ENCODE assay signal across 9 cellular contexts in the genomic region with DNA sequence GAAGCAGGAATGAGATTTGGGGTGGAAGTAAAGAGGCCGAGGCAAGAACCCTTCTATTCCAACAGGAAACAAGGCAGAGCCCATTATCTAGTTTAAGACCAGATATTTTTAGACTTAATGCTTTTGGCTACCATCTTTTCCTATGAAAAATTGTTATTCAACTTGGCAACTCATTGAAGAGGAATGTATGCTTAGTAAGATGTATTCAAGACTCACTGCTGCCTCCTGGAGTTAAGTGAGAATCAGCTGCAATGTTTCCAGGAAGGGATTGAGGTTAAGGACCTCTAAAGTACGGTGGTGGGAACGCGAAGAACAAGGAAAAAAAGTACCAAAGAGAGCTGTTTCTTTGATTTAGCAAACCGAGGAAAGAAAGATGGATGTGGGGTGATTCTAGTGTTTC.
A peak's percentile ranks its signal among the peaks of the same experiment; 100 is the strongest.
DNase-seq lines count a peak whose midpoint lies in the region; ATAC-seq, FAIRE-seq and TF ChIP-seq lines count a peak whose summit lies in the region.
"Had no signal": no experiment of that assay in that cellular context is flagged by ENCODE, and none has a peak within 500 bp of the region (broad histone marks: within the 10 kb centered on the region; RNA-seq: fewer than 3 reads in every experiment).

No MANE protein-coding gene starts in this region.

- H3K4me2 ChIP-seq in neural progenitor cell, result no peak overlapping the region

- H3K27me3 Mint-ChIP-seq in neural progenitor cell (ENCODE audit: insufficient read depth, low read depth), result no peaks in the 10 kb centered on the region
- H3K27me3 Mint-ChIP-seq: activated B cell treated with CpG ODN at 0.5 μM for 24 hours had no signal

- H3K4me3 Mint-ChIP-seq in neural progenitor cell, result no peak overlapping the region
- H3K4me3 Mint-ChIP-seq: activated B cell treated with CpG ODN at 0.5 μM for 24 hours had no signal

- TF ChIP-seq CTCF in LNCAP (IDR thresholded peaks at IDR 0.05), result peak; percentile 55; the same call in 1 of the 2 replicates
- peak; percentile 44 for TF ChIP-seq CTCF in bronchial epithelial cell (IDR thresholded peaks at IDR 0.05; ENCODE audit: insufficient read depth, low read length, severe bottlenecking)
- TF ChIP-seq CTCF in neural progenitor cell (IDR thresholded peaks at IDR 0.05), result peak; percentile 66
- peak in 1 of 6 experiments; percentile 15 for TF ChIP-seq CTCF in thyroid gland (IDR thresholded peaks at IDR 0.05)

- H3K27ac ChIP-seq in neural progenitor cell (no peak overlapping the region), thyroid gland (no peak overlapping the region)
- H3K27ac ChIP-seq: epithelial cell of prostate had no signal

- H4K20me1 ChIP-seq in neural progenitor cell (ENCODE audit: low read depth), result no peaks in the 10 kb centered on the region

- H3K36me3 ChIP-seq in bronchial epithelial cell (ENCODE audit: control insufficient read depth, insufficient read depth, low read length) (no peaks in the 10 kb centered on the region), neural progenitor cell (no peaks in the 10 kb centered on the region), thyroid gland (no peaks in the 10 kb centered on the region)

- H3K9me3 Mint-ChIP-seq in neural progenitor cell, result no peaks in the 10 kb centered on the region
- H3K9me3 Mint-ChIP-seq: activated B cell treated with CpG ODN at 0.5 μM for 24 hours had no signal

- intact Hi-C loops in thyroid gland (cut with DNase I), result no loop called here

- no peak overlapping the region for H3K4me3 ChIP-seq in bronchial epithelial cell (ENCODE audit: low read depth, low read length)
- H3K4me3 ChIP-seq in neural progenitor cell, result no peak overlapping the region
- H3K4me3 ChIP-seq in thyroid gland (replicated peaks in 1 of 3), result no peak overlapping the region

- H3K79me2 ChIP-seq in neural progenitor cell (ENCODE audit: low read depth), result no peaks in the 10 kb centered on the region

- H3K27me3 ChIP-seq in bronchial epithelial cell (ENCODE audit: control insufficient read depth, insufficient read depth, low read length), result no peaks in the 10 kb centered on the region
- H3K27me3 ChIP-seq in neural progenitor cell, result no peaks in the 10 kb centered on the region
- H3K27me3 ChIP-seq in thyroid gland, result no peaks in the 10 kb centered on the region

- no peak for ATAC-seq in GM19455 (IDR thresholded peaks at IDR 0.05; ENCODE audit: unreplicated experiment)

- no peaks in the 10 kb centered on the region for H3F3A ChIP-seq in neural progenitor cell (ENCODE audit: low read depth)

- no peaks in the 10 kb centered on the region for H3K4me1 Mint-ChIP-seq in neural progenitor cell
- H3K4me1 Mint-ChIP-seq: activated B cell treated with CpG ODN at 0.5 μM for 24 hours had no signal

- peaks cover 9% of the 10 kb centered on the region for H3K36me3 Mint-ChIP-seq in neural progenitor cell

- no peak overlapping the region for H3K9ac ChIP-seq in neural progenitor cell

- no peak for TF ChIP-seq POLR2A in thyroid gland (IDR thresholded peaks at IDR 0.05)

- WGBS in thyroid gland, 2 donors, result 74 to 83% methylated on average over 5 of the region's 5 CpGs

- H3K27ac Mint-ChIP-seq in neural progenitor cell, result no peak overlapping the region
- H3K27ac Mint-ChIP-seq: activated B cell treated with CpG ODN at 0.5 μM for 24 hours had no signal

- no peaks in the 10 kb centered on the region for H3K4me1 ChIP-seq in neural progenitor cell
- H3K4me1 ChIP-seq in thyroid gland, result peaks cover 3 to 7% of the 10 kb centered on the region in 2 donors

- H3K9me3 ChIP-seq in neural progenitor cell (ENCODE audit: low read depth) (no peaks in the 10 kb centered on the region), thyroid gland (no peaks in the 10 kb centered on the region)

- H2AFZ ChIP-seq in neural progenitor cell (replicated peaks), result no peak overlapping the region

- DNase-seq in GM03348 (ENCODE audit: low spot score), result peak; percentile 35
- peak; percentile 76 for DNase-seq in bronchial epithelial cell (ENCODE audit: low read depth)
- DNase-seq in neural progenitor cell (ENCODE audit: low spot score), result peak; percentile 70
- DNase-seq in mesenteric fat pad (ENCODE audit: low spot score), result no peak
- no peak for DNase-seq in thyroid gland
- DNase-seq: activated B cell treated with CpG ODN at 0.5 μM for 24 hours had no signal

- no peak for FAIRE-seq in bronchial epithelial cell (lab: Jason Lieb, UNC)

Comparison
In these comparisons a context has a peak if more than half of its experiments do, and no peak if none do; other contexts are left out.
1. DNase-seq: peak in GM03348 (single experiment), bronchial epithelial cell (single experiment) and neural progenitor cell (single experiment); none in mesenteric fat pad (single experiment) and thyroid gland (0 of 2).